Comparison of ENCODE assay signal across 11 cellular contexts in genomic region chr15:38652998-38653397, GRCh38.
DNase-seq lines count a peak whose midpoint lies in the region; ATAC-seq and TF ChIP-seq lines count a peak whose summit lies in the region.
"Had no signal": no experiment of that assay in that cellular context is flagged by ENCODE, and none has a peak within 500 bp of the region (broad histone marks: within the 10 kb centered on the region; RNA-seq: fewer than 3 reads in every experiment).

No MANE protein-coding gene starts in this region.

- intact Hi-C loops in left colon (cut with DNase I, micrococcal nuclease): no loop called here
- intact Hi-C loops in upper lobe of right lung (cut with DNase I): no loop called here

- H3K9me3 Mint-ChIP-seq in osteocyte (ENCODE audit: unreplicated experiment): no peaks in the 10 kb centered on the region

- H3K36me3 ChIP-seq in upper lobe of right lung: no peaks in the 10 kb centered on the region
- H3K36me3 ChIP-seq: right lobe of liver had no signal

- no peak overlapping the region for H3K27ac ChIP-seq in upper lobe of right lung
- H3K27ac ChIP-seq: right lobe of liver had no signal

- no peak overlapping the region for H3K27ac Mint-ChIP-seq in osteocyte (ENCODE audit: unreplicated experiment)

- H3K9me3 ChIP-seq in upper lobe of right lung: no peaks in the 10 kb centered on the region
- H3K9me3 ChIP-seq: right lobe of liver had no signal

- peak; percentile 54 for DNase-seq in stimulated activated CD4-positive, alpha-beta T cell treated with anti-CD3 and anti-CD28 coated beads, Interleukin-15, amount 100 ng/mL, for 24 hours
- DNase-seq in stimulated activated CD4-positive, alpha-beta T cell treated with anti-CD3 and anti-CD28 coated beads, Interleukin-2, amount 100 ng/mL, for 48 hours: no peak
- DNase-seq in activated CD8-positive, alpha-beta memory T cell treated with anti-CD3 and anti-CD28 coated beads, Interleukin-2, amount 50 U/mL, for 48 hours: peak; percentile 68
- no peak for DNase-seq in left colon
- DNase-seq in upper lobe of right lung: no peak
- DNase-seq in osteocyte (ENCODE audit: extremely low spot score, unreplicated experiment): no peak
- DNase-seq in NCI-H2227 (lab: John Stamatoyannopoulos, UW; ENCODE audit: unreplicated experiment): no peak
- DNase-seq: right lobe of liver, trophoblast cell had no signal

- peaks cover 53% of the 10 kb centered on the region for H3K27me3 Mint-ChIP-seq in osteocyte (ENCODE audit: unreplicated experiment)

- no peaks in the 10 kb centered on the region for H3K27me3 ChIP-seq in upper lobe of right lung
- H3K27me3 ChIP-seq: right lobe of liver had no signal

- ATAC-seq in left colon (peak; percentile 15), upper lobe of right lung (peak; percentile 53), esophagus mucosa (no peak)

- peaks cover 4% of the 10 kb centered on the region for H3K4me1 ChIP-seq in upper lobe of right lung
- H3K4me1 ChIP-seq: right lobe of liver had no signal

- TF ChIP-seq CTCF in upper lobe of right lung (IDR thresholded peaks at IDR 0.05): no peak
- TF ChIP-seq CTCF in osteocyte (IDR thresholded peaks at IDR 0.05): no peak

- H3K4me1 Mint-ChIP-seq in osteocyte (ENCODE audit: unreplicated experiment): no peaks in the 10 kb centered on the region

- H3K4me3 Mint-ChIP-seq in osteocyte (ENCODE audit: unreplicated experiment): no peak overlapping the region

- no peaks in the 10 kb centered on the region for H3K36me3 Mint-ChIP-seq in osteocyte (ENCODE audit: unreplicated experiment)

- H3K4me3 ChIP-seq in upper lobe of right lung: no peak overlapping the region
- H3K4me3 ChIP-seq: lung, right lobe of liver had no signal

Comparison
In these comparisons a context has a peak if more than half of its experiments do, and no peak if none do; other contexts are left out.
1. DNase-seq: peak in stimulated activated CD4-positive, alpha-beta T cell treated with anti-CD3 and anti-CD28 coated beads, Interleukin-15, amount 100 ng/mL, for 24 hours (single experiment) and activated CD8-positive, alpha-beta memory T cell treated with anti-CD3 and anti-CD28 coated beads, Interleukin-2, amount 50 U/mL, for 48 hours (single experiment); none in stimulated activated CD4-positive, alpha-beta T cell treated with anti-CD3 and anti-CD28 coated beads, Interleukin-2, amount 100 ng/mL, for 48 hours (0 of 2), left colon (0 of 2), upper lobe of right lung (single experiment), osteocyte (single experiment) and NCI-H2227 (single experiment).